11 cellular contexts compared by ENCODE assay signal in the genomic region with DNA sequence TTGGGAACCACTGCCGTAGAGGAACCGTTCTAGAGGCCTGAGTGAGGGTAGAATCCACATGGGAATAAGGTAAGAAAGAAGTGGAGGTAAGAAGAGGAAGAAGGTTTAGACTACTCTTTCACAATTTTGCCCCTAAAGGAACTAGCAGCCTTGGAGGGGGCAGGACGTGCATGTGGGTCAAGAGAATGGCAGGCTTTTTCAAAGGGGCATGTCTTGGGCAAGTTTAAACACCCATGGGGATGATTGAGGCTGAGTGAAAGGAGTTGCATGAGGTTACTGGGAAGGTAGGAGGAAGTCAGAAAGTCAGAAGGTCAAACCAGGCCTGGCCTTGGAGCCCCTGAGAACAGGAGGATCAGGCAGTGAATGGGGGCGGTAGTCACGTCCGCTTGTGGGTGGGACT. TPM values are rescaled to one million over a fixed set of nuclear protein-coding genes. Genes with fewer than 3 reads are reported as not detected.
DNase-seq lines count a peak whose midpoint lies in the region; ATAC-seq and TF ChIP-seq lines count a peak whose summit lies in the region.
"Had no signal": no experiment of that assay in that cellular context is flagged by ENCODE, and none has a peak within 500 bp of the region (broad histone marks: within the 10 kb centered on the region; RNA-seq: fewer than 3 reads in every experiment).

No MANE protein-coding gene starts in this region.

- H3K4me1 Mint-ChIP-seq in endothelial cell (ENCODE audit: unreplicated experiment): peaks cover 55% of the 10 kb centered on the region

- H3K27me3 ChIP-seq in right cardiac atrium (ENCODE audit: control insufficient read depth, insufficient read depth) (no peaks in the 10 kb centered on the region), stomach (no peaks in the 10 kb centered on the region)

- H3K9me3 ChIP-seq in right cardiac atrium (ENCODE audit: control insufficient read depth, low read length) (no peaks in the 10 kb centered on the region), stomach (no peaks in the 10 kb centered on the region)

- 85% methylated on average over 6 of the region's 6 CpGs for WGBS in right cardiac atrium
- WGBS in stomach, 5 donors: 85 to 98% (median 88%) methylated on average over 6 of the region's 6 CpGs

- DNase-seq in right cardiac atrium (no peak), Right ventricle myocardium superior (no peak), SKM-1 treated with dmso at 0.1 percent for 144 hours (lab: John Stamatoyannopoulos, UW; ENCODE audit: unreplicated experiment) (peak; percentile 89), endothelial cell (ENCODE audit: low spot score) (no peak), stomach (no peak), GM13976 (ENCODE audit: low spot score) (no peak)
- DNase-seq: naive B cell, PC-9, small intestine had no signal

- no peak overlapping the region for H3K4me3 ChIP-seq in right cardiac atrium (ENCODE audit: low read length)
- no peak overlapping the region for H3K4me3 ChIP-seq in stomach
- H3K4me3 ChIP-seq: PC-9 had no signal

- H3K27me3 Mint-ChIP-seq in endothelial cell (ENCODE audit: unreplicated experiment): peaks cover 23% of the 10 kb centered on the region
- H3K27me3 Mint-ChIP-seq: naive B cell had no signal

- peaks cover 36% of the 10 kb centered on the region for H3K36me3 Mint-ChIP-seq in endothelial cell (ENCODE audit: low read depth, unreplicated experiment)

- no peak for TF ChIP-seq EP300 in stomach (IDR thresholded peaks at IDR 0.05)

- H3K27ac ChIP-seq in right cardiac atrium (ENCODE audit: low read length) (peak overlapping the region; percentile 13), stomach (peak overlapping the region in 4 of 5 donors; percentile 55 to 92 (median 88))

- no peak overlapping the region for H3K4me3 Mint-ChIP-seq in endothelial cell (ENCODE audit: unreplicated experiment)

- no peak for ATAC-seq in right cardiac atrium
- ATAC-seq in Right ventricle myocardium superior (ENCODE audit: poor library complexity): no peak
- no peak for ATAC-seq in HG03469 (IDR thresholded peaks at IDR 0.05; ENCODE audit: unreplicated experiment)
- no peak for ATAC-seq in HG02938 (IDR thresholded peaks at IDR 0.05; ENCODE audit: unreplicated experiment)

- TF ChIP-seq CTCF in endothelial cell (IDR thresholded peaks at IDR 0.05; ENCODE audit: unreplicated experiment) (no peak), stomach (IDR thresholded peaks at IDR 0.05) (no peak), GM13976 (IDR thresholded peaks at IDR 0.05; ENCODE audit: borderline replicate concordance, control extremely low read depth, extremely low read depth, insufficient read depth, missing control alignments) (no peak)

- intact Hi-C loops in right cardiac atrium (cut with DNase I) (no loop called here), Right ventricle myocardium superior (cut with DNase I) (no loop called here), stomach (cut with DNase I; ENCODE audit: low total_unique reads) (no loop called here)

- H3K4me1 ChIP-seq in right cardiac atrium (ENCODE audit: control insufficient read depth, insufficient read depth, low read length) (peaks cover 29% of the 10 kb centered on the region), stomach (peaks cover 49 to 65% (median 52%) of the 10 kb centered on the region in 4 donors)

- no peak for TF ChIP-seq POLR2A in stomach (IDR thresholded peaks at IDR 0.05)

- in situ Hi-C loops in GM13976 (cut with MboI; ENCODE audit: low sequenced_read_pairs, unreplicated experiment): no loop called here

- H3K27ac Mint-ChIP-seq in endothelial cell (ENCODE audit: unreplicated experiment): peak overlapping the region; percentile 96

- H3K9me3 Mint-ChIP-seq in endothelial cell (ENCODE audit: unreplicated experiment): no peaks in the 10 kb centered on the region

- H3K36me3 ChIP-seq in stomach: peaks cover 0 to 7% (median 0%) of the 10 kb centered on the region in 4 donors

RNA-seq across cellular contexts. Expression of gene ADA, which starts 10.2 kb away (rescaled TPM):
- total RNA-seq in right cardiac atrium (10 to 100 TPM; 11.6 to 22.8 (median 12.4) TPM), Right ventricle myocardium superior (8.9 TPM), endothelial cell (ENCODE audit: unreplicated experiment) (137 TPM), stomach (100 to 1,000 TPM in 1 of 5 donors, 10 to 100 TPM in 3, 1 to 10 TPM in 1; 2.3 to 165 (median 22.3) TPM)
- polyA plus RNA-seq in right cardiac atrium (12.4 TPM), stomach (10 to 100 TPM; 27.9 to 81.0 (median 53.1) TPM)

RNA-seq across cellular contexts. Expression of gene PKIG, which starts 58.9 kb away (rescaled TPM):
- 100 to 1,000 TPM; 212 to 246 (median 232) TPM for total RNA-seq in right cardiac atrium
- 334 TPM for polyA plus RNA-seq in right cardiac atrium
- total RNA-seq in Right ventricle myocardium superior: 180 TPM
- 184 TPM for total RNA-seq in endothelial cell (ENCODE audit: unreplicated experiment)
- 100 to 1,000 TPM in 1 of 5 donors, 10 to 100 TPM in 4; 17.4 to 113 (median 41.7) TPM for total RNA-seq in stomach
- 100 to 1,000 TPM in 1 of 3 donors, 10 to 100 TPM in 2; 52.0 to 124 (median 86.9) TPM for polyA plus RNA-seq in stomach
